ENCODE assay signal across 12 cellular contexts in the genomic region with DNA sequence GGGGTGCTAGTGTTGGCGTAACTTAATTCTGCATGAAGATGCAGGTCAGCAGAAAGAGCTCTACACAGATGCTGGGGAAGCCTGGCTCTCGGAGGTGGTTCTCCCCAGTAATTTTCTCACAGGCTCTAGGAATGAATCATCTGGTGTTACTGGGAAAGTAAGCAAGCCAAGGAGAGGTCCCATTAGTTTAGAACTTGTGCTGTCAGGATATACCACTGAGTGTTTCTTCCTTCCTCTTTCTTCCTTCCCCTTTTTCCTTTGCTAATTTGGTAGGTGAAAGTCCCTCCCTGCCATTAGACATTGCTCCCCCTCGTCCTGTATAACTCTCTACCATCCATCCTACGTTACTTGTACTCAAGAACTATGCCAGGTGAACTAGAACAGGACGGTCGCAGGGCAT.
"Had no signal": no experiment of that assay in that cellular context is flagged by ENCODE, and none has a peak within 500 bp of the region (broad histone marks: within the 10 kb centered on the region; RNA-seq: fewer than 3 reads in every experiment).

No MANE protein-coding gene starts in this region.

- H3K9me3 ChIP-seq: left lung, pancreas had no signal

- H3K27me3 ChIP-seq: pancreas had no signal

- H3K36me3 Mint-ChIP-seq: naive B cell had no signal

- H3K4me1 ChIP-seq: left lung, pancreas had no signal

- H3K4me1 Mint-ChIP-seq: activated CD4-positive, alpha-beta memory T cell treated with anti-CD3 and anti-CD28 coated beads, Interleukin-2, amount 10 ng/mL, durations not matched to agents 7 days and 5 days had no signal

- H3K36me3 ChIP-seq: left lung, pancreas, WERI-Rb-1 had no signal

- H3K27ac Mint-ChIP-seq: activated CD4-positive, alpha-beta memory T cell treated with anti-CD3 and anti-CD28 coated beads, Interleukin-2, amount 10 ng/mL, durations not matched to agents 7 days and 5 days; naive B cell had no signal

- DNase-seq: activated CD4-positive, alpha-beta memory T cell treated with anti-CD3 and anti-CD28 coated beads, Interleukin-2, amount 10 ng/mL, durations not matched to agents 7 days and 5 days; activated effector memory CD4-positive, alpha-beta T cell treated with Interleukin-2 at 50 U/mL for 16 hours; activated naive CD4-positive, alpha-beta T cell treated with anti-CD3 and anti-CD28 coated beads, Interleukin-2, amount 50 U/mL, for 16 hours; activated T-cell treated with anti-CD3 and anti-CD28 coated beads, Interleukin-2, amount 50 U/mL, for 4 hours; islet precursor cell; left lung; mammary epithelial cell; naive B cell; pancreas; stimulated activated CD4-positive, alpha-beta T cell treated with anti-CD3 and anti-CD28 coated beads, Interleukin-2, amount 100 ng/mL, for 24 hours had no signal

- H3K4me3 ChIP-seq: hepatocyte, left lung, pancreas had no signal

- H3K27ac ChIP-seq: hepatocyte, left lung, pancreas, WERI-Rb-1 had no signal

- H3K9me3 Mint-ChIP-seq: activated CD4-positive, alpha-beta memory T cell treated with anti-CD3 and anti-CD28 coated beads, Interleukin-2, amount 10 ng/mL, durations not matched to agents 7 days and 5 days; activated T-cell treated with anti-CD3 and anti-CD28 coated beads, Interleukin-2, amount 50 U/mL, for 4 hours had no signal

- H3K4me3 Mint-ChIP-seq: activated CD4-positive, alpha-beta memory T cell treated with anti-CD3 and anti-CD28 coated beads, Interleukin-2, amount 10 ng/mL, durations not matched to agents 7 days and 5 days; activated T-cell treated with anti-CD3 and anti-CD28 coated beads, Interleukin-2, amount 50 U/mL, for 4 hours; naive B cell had no signal
